22 cellular contexts compared by ENCODE assay signal in the genomic region with DNA sequence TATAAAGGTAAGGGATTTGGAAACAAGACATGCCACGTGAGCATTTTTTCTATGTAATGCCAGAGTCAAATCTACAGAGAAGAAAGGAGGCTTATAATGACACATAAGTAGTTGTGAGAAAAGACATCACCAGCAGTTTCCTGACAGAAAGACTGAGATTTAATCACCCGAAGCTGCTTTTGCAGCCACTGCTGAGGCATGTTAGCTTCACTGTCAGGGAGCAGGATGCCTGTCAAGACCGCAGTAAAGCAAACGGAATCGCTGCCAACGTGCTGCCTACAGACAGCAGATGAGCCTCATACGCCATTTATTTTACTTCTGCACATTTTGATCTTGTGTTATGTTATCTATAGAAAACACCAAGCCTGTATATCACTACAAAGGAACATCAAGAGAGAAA.
A peak's percentile ranks its signal among the peaks of the same experiment; 100 is the strongest.
DNase-seq lines count a peak whose midpoint lies in the region; ATAC-seq and TF ChIP-seq lines count a peak whose summit lies in the region.
"Had no signal": no experiment of that assay in that cellular context is flagged by ENCODE, and none has a peak within 500 bp of the region (broad histone marks: within the 10 kb centered on the region; RNA-seq: fewer than 3 reads in every experiment).

No MANE protein-coding gene starts in this region.

- POLR2A ChIA-PET in activated CD4-positive, alpha-beta T cell treated with anti-CD3 and anti-CD28 coated beads for 36 hours (lab: Charles Lee), result no interaction called here
- POLR2A ChIA-PET in MCF 10A (lab: Yijun Ruan, JAX), result no interaction called here

- no peaks in the 10 kb centered on the region for H3K27me3 ChIP-seq in smooth muscle cell (ENCODE audit: low read depth)
- H3K27me3 ChIP-seq: colonic mucosa, vagina had no signal

- whole genome bisulfite sequencing in smooth muscle cell (ENCODE audit: low lambda C conversion rate), result 33% methylated on average over 7 of the region's 7 CpGs

- TF ChIP-seq CTCF in smooth muscle cell (IDR thresholded peaks at IDR 0.05; ENCODE audit: borderline replicate concordance, insufficient read depth, poor library complexity, severe bottlenecking) (no peak), foreskin fibroblast (IDR thresholded peaks at IDR 0.05; ENCODE audit: low read depth, low read length) (no peak), MCF 10A (IDR thresholded peaks at IDR 0.05; ENCODE audit: unreplicated experiment) (no peak)

- H3K9ac ChIP-seq in smooth muscle cell (ENCODE audit: low read depth), result no peak overlapping the region

- no peaks in the 10 kb centered on the region for H3K9me3 Mint-ChIP-seq in activated CD4-positive, alpha-beta T cell treated with anti-CD3 and anti-CD28 coated beads for 36 hours (ENCODE audit: low read depth)
- no peaks in the 10 kb centered on the region for H3K9me3 Mint-ChIP-seq in activated CD4-positive, alpha-beta T cell treated with anti-CD3 and anti-CD28 coated beads, Interleukin-2, amount 10 ng/mL, durations not matched to agents 24 days and 14 days
- no peaks in the 10 kb centered on the region for H3K9me3 Mint-ChIP-seq in MCF 10A (ENCODE audit: unreplicated experiment)
- H3K9me3 Mint-ChIP-seq: activated naive CD4-positive, alpha-beta T cell treated with anti-CD3 and anti-CD28 coated beads, Interleukin-2, amount 10 ng/mL, durations not matched to agents 7 days and 5 days had no signal

- peaks cover 3% of the 10 kb centered on the region for H3K4me1 Mint-ChIP-seq in activated CD4-positive, alpha-beta T cell treated with anti-CD3 and anti-CD28 coated beads for 36 hours
- no peaks in the 10 kb centered on the region for H3K4me1 Mint-ChIP-seq in activated CD4-positive, alpha-beta T cell treated with anti-CD3 and anti-CD28 coated beads, Interleukin-2, amount 10 ng/mL, durations not matched to agents 24 days and 14 days
- H3K4me1 Mint-ChIP-seq in MCF 10A (ENCODE audit: insufficient read depth, unreplicated experiment), result no peaks in the 10 kb centered on the region
- H3K4me1 Mint-ChIP-seq: activated naive CD4-positive, alpha-beta T cell treated with anti-CD3 and anti-CD28 coated beads, Interleukin-2, amount 10 ng/mL, durations not matched to agents 7 days and 5 days; naive B cell had no signal

- no peaks in the 10 kb centered on the region for H3K36me3 Mint-ChIP-seq in activated CD4-positive, alpha-beta T cell treated with anti-CD3 and anti-CD28 coated beads for 36 hours (ENCODE audit: low read depth)
- no peaks in the 10 kb centered on the region for H3K36me3 Mint-ChIP-seq in activated CD4-positive, alpha-beta T cell treated with anti-CD3 and anti-CD28 coated beads, Interleukin-2, amount 10 ng/mL, durations not matched to agents 24 days and 14 days (ENCODE audit: low read depth)
- H3K36me3 Mint-ChIP-seq in MCF 10A (ENCODE audit: insufficient read depth, unreplicated experiment), result no peaks in the 10 kb centered on the region
- H3K36me3 Mint-ChIP-seq: activated naive CD4-positive, alpha-beta T cell treated with anti-CD3 and anti-CD28 coated beads, Interleukin-2, amount 10 ng/mL, durations not matched to agents 7 days and 5 days; IgD-negative memory B cell; naive B cell had no signal

- peak overlapping the region; percentile 24 for H3K4me2 ChIP-seq in smooth muscle cell

- no peaks in the 10 kb centered on the region for H3K36me3 ChIP-seq in smooth muscle cell (ENCODE audit: low read depth)
- H3K36me3 ChIP-seq: colonic mucosa, prostate gland, vagina had no signal

- peak; percentile 47 for ATAC-seq in activated CD4-positive, alpha-beta T cell treated with anti-CD3 and anti-CD28 coated beads for 36 hours
- no peak for ATAC-seq in GM21786 (IDR thresholded peaks at IDR 0.05; ENCODE audit: unreplicated experiment)
- ATAC-seq: activated CD8-positive, alpha-beta T cell treated with anti-CD3 and anti-CD28 coated beads for 36 hours; T-helper 17 cell had no signal

- H3K4me1 ChIP-seq in smooth muscle cell (ENCODE audit: low read depth), result no peaks in the 10 kb centered on the region
- H3K4me1 ChIP-seq: colonic mucosa, prostate gland, vagina had no signal

- H2AFZ ChIP-seq in smooth muscle cell (ENCODE audit: low read depth), result peak overlapping the region; percentile 37

- H3K27ac ChIP-seq in smooth muscle cell (ENCODE audit: low read depth), result no peak overlapping the region
- H3K27ac ChIP-seq: colonic mucosa, HL-60, prostate gland, vagina, VCaP had no signal

- no peaks in the 10 kb centered on the region for H3F3A ChIP-seq in smooth muscle cell (ENCODE audit: low read depth)

- no peak overlapping the region for H3K27ac Mint-ChIP-seq in activated CD4-positive, alpha-beta T cell treated with anti-CD3 and anti-CD28 coated beads for 36 hours
- H3K27ac Mint-ChIP-seq in activated CD4-positive, alpha-beta T cell treated with anti-CD3 and anti-CD28 coated beads, Interleukin-2, amount 10 ng/mL, durations not matched to agents 24 days and 14 days, result no peak overlapping the region
- no peak overlapping the region for H3K27ac Mint-ChIP-seq in MCF 10A (ENCODE audit: low read depth, unreplicated experiment)
- H3K27ac Mint-ChIP-seq: activated CD8-positive, alpha-beta T cell treated with anti-CD3 and anti-CD28 coated beads for 36 hours; activated naive CD4-positive, alpha-beta T cell treated with anti-CD3 and anti-CD28 coated beads, Interleukin-2, amount 10 ng/mL, durations not matched to agents 7 days and 5 days; IgD-negative memory B cell; naive B cell; T-helper 17 cell had no signal

- CTCF ChIA-PET in activated CD4-positive, alpha-beta T cell treated with anti-CD3 and anti-CD28 coated beads for 36 hours (lab: Charles Lee), result no interaction called here
- CTCF ChIA-PET in MCF 10A (lab: Yijun Ruan, JAX), result interaction anchor here (0.7 to 1.2 kb wide), 2 partner anchors 9 to 19 kb away, joined by 3 read pairs; no protein-coding TSS in a partner anchor

- H3K4me3 Mint-ChIP-seq in activated CD4-positive, alpha-beta T cell treated with anti-CD3 and anti-CD28 coated beads for 36 hours, result no peak overlapping the region
- no peak overlapping the region for H3K4me3 Mint-ChIP-seq in activated CD4-positive, alpha-beta T cell treated with anti-CD3 and anti-CD28 coated beads, Interleukin-2, amount 10 ng/mL, durations not matched to agents 24 days and 14 days
- H3K4me3 Mint-ChIP-seq in MCF 10A (ENCODE audit: unreplicated experiment), result no peak overlapping the region
- H3K4me3 Mint-ChIP-seq: activated CD8-positive, alpha-beta T cell treated with anti-CD3 and anti-CD28 coated beads for 36 hours; activated naive CD4-positive, alpha-beta T cell treated with anti-CD3 and anti-CD28 coated beads, Interleukin-2, amount 10 ng/mL, durations not matched to agents 7 days and 5 days; IgD-negative memory B cell; naive B cell; T-helper 17 cell had no signal

- intact Hi-C loops in activated CD4-positive, alpha-beta T cell treated with anti-CD3 and anti-CD28 coated beads for 36 hours (cut with DNase I, micrococcal nuclease), result no loop called here
- intact Hi-C loops in activated CD4-positive, alpha-beta T cell treated with anti-CD3 and anti-CD28 coated beads, Interleukin-2, amount 10 ng/mL, durations not matched to agents 24 days and 14 days (cut with micrococcal nuclease), result no loop called here
- intact Hi-C loops in MCF 10A (cut with micrococcal nuclease), result no loop called here

- no peaks in the 10 kb centered on the region for H3K9me3 ChIP-seq in smooth muscle cell (replicated peaks; ENCODE audit: low read depth)
- H3K9me3 ChIP-seq: colonic mucosa, prostate gland, vagina had no signal

- no TSS peak for BruUV-seq in MCF 10A (replicated peaks; lab: Mats Ljungman, UMichigan)

- H3K4me3 ChIP-seq in smooth muscle cell (no peak overlapping the region), foreskin fibroblast (ENCODE audit: low read depth in 1 of 2, low read length in 2 of 2) (no peak overlapping the region)
- H3K4me3 ChIP-seq: colonic mucosa, prostate gland, vagina had no signal

- no peaks in the 10 kb centered on the region for H3K27me3 Mint-ChIP-seq in activated CD4-positive, alpha-beta T cell treated with anti-CD3 and anti-CD28 coated beads for 36 hours
- H3K27me3 Mint-ChIP-seq in activated CD4-positive, alpha-beta T cell treated with anti-CD3 and anti-CD28 coated beads, Interleukin-2, amount 10 ng/mL, durations not matched to agents 24 days and 14 days, result no peaks in the 10 kb centered on the region
- no peaks in the 10 kb centered on the region for H3K27me3 Mint-ChIP-seq in MCF 10A (ENCODE audit: insufficient read depth, unreplicated experiment)
- H3K27me3 Mint-ChIP-seq: activated CD8-positive, alpha-beta T cell treated with anti-CD3 and anti-CD28 coated beads for 36 hours; activated naive CD4-positive, alpha-beta T cell treated with anti-CD3 and anti-CD28 coated beads, Interleukin-2, amount 10 ng/mL, durations not matched to agents 7 days and 5 days; IgD-negative memory B cell; naive B cell; T-helper 17 cell had no signal

- H3K79me2 ChIP-seq in smooth muscle cell (ENCODE audit: low read depth), result no peaks in the 10 kb centered on the region

- peak; percentile 22 for DNase-seq in activated CD4-positive, alpha-beta T cell treated with anti-CD3 and anti-CD28 coated beads for 36 hours
- DNase-seq in activated CD4-positive, alpha-beta T cell treated with anti-CD3 and anti-CD28 coated beads, Interleukin-2, amount 10 ng/mL, durations not matched to agents 24 days and 14 days, result no peak
- DNase-seq in anterior cingulate cortex (lab: John Stamatoyannopoulos, UW) (peak in 36 of 58 donors; percentile 0 to 72 (median 24)), left kidney (ENCODE audit: low read depth, low spot score) (peak; percentile 83), smooth muscle cell (lab: John Stamatoyannopoulos, UW; ENCODE audit: unreplicated experiment) (no peak), foreskin fibroblast (no peak), MCF 10A (ENCODE audit: unreplicated experiment) (no peak)
- DNase-seq: activated CD8-positive, alpha-beta T cell treated with anti-CD3 and anti-CD28 coated beads for 36 hours; activated naive CD4-positive, alpha-beta T cell treated with anti-CD3 and anti-CD28 coated beads, Interleukin-2, amount 10 ng/mL, durations not matched to agents 7 days and 5 days; activated T-cell treated with anti-CD3 and anti-CD28 coated beads, Interleukin-2, amount 50 U/mL, for 1 hour; colonic mucosa; naive B cell; NCI-H1930; OCI-M1; SHP77 treated with DMSO at 0.1 percent for 48 hours; T-helper 17 cell had no signal

- H4K20me1 ChIP-seq in smooth muscle cell (ENCODE audit: low read depth), result no peaks in the 10 kb centered on the region

Comparison
In these comparisons a context has a peak if more than half of its experiments do, and no peak if none do; other contexts are left out.
1. DNase-seq: peak in activated CD4-positive, alpha-beta T cell treated with anti-CD3 and anti-CD28 coated beads for 36 hours (single experiment), anterior cingulate cortex (36 of 58) and left kidney (single experiment); none in activated CD4-positive, alpha-beta T cell treated with anti-CD3 and anti-CD28 coated beads, Interleukin-2, amount 10 ng/mL, durations not matched to agents 24 days and 14 days (single experiment), smooth muscle cell (single experiment), foreskin fibroblast (0 of 2) and MCF 10A (single experiment).